ENCODE assay signal across 38 cellular contexts in genomic region chr5:166507810-166508419, GRCh38.
"Had no signal": no experiment of that assay in that cellular context is flagged by ENCODE, and none has a peak within 500 bp of the region (broad histone marks: within the 10 kb centered on the region; RNA-seq: fewer than 3 reads in every experiment).

No MANE protein-coding gene starts in this region.

- ATAC-seq: activated CD8-positive, alpha-beta T cell treated with anti-CD3 and anti-CD28 coated beads for 36 hours; activated naive CD4-positive, alpha-beta T cell treated with anti-CD3 and anti-CD28 coated beads, Interleukin-2, amount 50 U/mL, for 72 hours; activated T-cell treated with anti-CD3 and anti-CD28 coated beads, Interleukin-2, amount 50 U/mL, for 4 hours; activated T-cell treated with anti-CD3 and anti-CD28 coated beads, Interleukin-2, amount 50 U/mL, for 72 hours; activated T-helper 17 cell treated with anti-CD3 and anti-CD28 coated beads, Interleukin-2, amount 50 U/mL, for 72 hours had no signal

- H3K4me1 Mint-ChIP-seq: activated B cell treated with CpG ODN at 0.5 μM for 24 hours; activated CD4-positive, alpha-beta T cell treated with anti-CD3 and anti-CD28 coated beads, Interleukin-2, amount 10 ng/mL, durations not matched to agents 24 days and 14 days; activated naive CD8-positive, alpha-beta T cell treated with anti-CD3 and anti-CD28 coated beads for 36 hours; activated T-helper 17 cell treated with anti-CD3 and anti-CD28 coated beads, Interleukin-2, amount 50 U/mL, for 72 hours; central memory CD8-positive, alpha-beta T cell had no signal

- H3K27me3 ChIP-seq: ascending aorta, cardiac muscle cell had no signal

- H3K27ac Mint-ChIP-seq: activated B cell treated with CpG ODN at 0.5 μM for 24 hours; activated CD4-positive, alpha-beta memory T cell treated with anti-CD3 and anti-CD28 coated beads for 36 hours; activated CD4-positive, alpha-beta T cell treated with anti-CD3 and anti-CD28 coated beads, Interleukin-2, amount 10 ng/mL, durations not matched to agents 24 days and 14 days; activated CD8-positive, alpha-beta T cell treated with anti-CD3 and anti-CD28 coated beads for 36 hours; activated naive CD4-positive, alpha-beta T cell treated with anti-CD3 and anti-CD28 coated beads for 36 hours; activated naive CD4-positive, alpha-beta T cell treated with anti-CD3 and anti-CD28 coated beads, Interleukin-2, amount 50 U/mL, for 72 hours; activated naive CD8-positive, alpha-beta T cell treated with anti-CD3 and anti-CD28 coated beads for 36 hours; activated T-cell treated with anti-CD3 and anti-CD28 coated beads, Interleukin-2, amount 50 U/mL, for 72 hours; activated T-helper 1 cell treated with anti-CD3 and anti-CD28 coated beads, Interleukin-12 subunit alpha, Interleukin-12 subunit beta, Interleukin-2, Interleukin-4 antibody, amounts not matched to agents 30 ng/mL and 10 ng/mL and 1 ng/mL, durations not matched to agents 14 hours and 24 hours and 36 hours; activated T-helper 17 cell treated with anti-CD3 and anti-CD28 coated beads, Interleukin-2, amount 50 U/mL, for 72 hours; brain; T-helper 1 cell treated with Interleukin-12 subunit alpha and Interleukin-12 subunit beta and Interleukin-4 antibody, amounts not matched to agents 30 μg/mL and 1 μg/mL, for 36 hours; T-helper 2 cell treated with Interferon-gamma antibody and Interleukin-4, amounts not matched to agents 5 μg/mL and 100 μg/mL, for 36 hours had no signal

- H3K36me3 ChIP-seq: ascending aorta, cardiac muscle cell had no signal

- H3K4me3 Mint-ChIP-seq: activated B cell treated with CpG ODN at 0.5 μM for 24 hours; activated CD4-positive, alpha-beta memory T cell treated with anti-CD3 and anti-CD28 coated beads for 36 hours; activated CD4-positive, alpha-beta T cell treated with anti-CD3 and anti-CD28 coated beads, Interleukin-2, amount 10 ng/mL, durations not matched to agents 24 days and 14 days; activated CD8-positive, alpha-beta T cell treated with anti-CD3 and anti-CD28 coated beads for 36 hours; activated naive CD4-positive, alpha-beta T cell treated with anti-CD3 and anti-CD28 coated beads for 36 hours; activated naive CD8-positive, alpha-beta T cell treated with anti-CD3 and anti-CD28 coated beads for 36 hours; activated T-cell treated with anti-CD3 and anti-CD28 coated beads, Interleukin-2, amount 50 U/mL, for 4 hours; activated T-cell treated with anti-CD3 and anti-CD28 coated beads, Interleukin-2, amount 50 U/mL, for 72 hours; activated T-helper 1 cell treated with anti-CD3 and anti-CD28 coated beads, Interleukin-12 subunit alpha, Interleukin-12 subunit beta, Interleukin-2, Interleukin-4 antibody, amounts not matched to agents 30 ng/mL and 10 ng/mL and 1 ng/mL, durations not matched to agents 14 hours and 24 hours and 36 hours; activated T-helper 17 cell treated with anti-CD3 and anti-CD28 coated beads, Interleukin-2, amount 50 U/mL, for 72 hours; brain; central memory CD8-positive, alpha-beta T cell; T-helper 1 cell treated with Interleukin-12 subunit alpha and Interleukin-12 subunit beta and Interleukin-4 antibody, amounts not matched to agents 30 μg/mL and 1 μg/mL, for 36 hours; T-helper 2 cell treated with Interferon-gamma antibody and Interleukin-4, amounts not matched to agents 5 μg/mL and 100 μg/mL, for 36 hours had no signal

- FAIRE-seq: bronchial epithelial cell, TTC549 had no signal

- H3K27me3 Mint-ChIP-seq: activated B cell treated with CpG ODN at 0.5 μM for 24 hours; activated CD4-positive, alpha-beta memory T cell treated with anti-CD3 and anti-CD28 coated beads for 36 hours; activated CD4-positive, alpha-beta T cell treated with anti-CD3 and anti-CD28 coated beads, Interleukin-2, amount 10 ng/mL, durations not matched to agents 24 days and 14 days; activated CD8-positive, alpha-beta T cell treated with anti-CD3 and anti-CD28 coated beads for 36 hours; activated naive CD8-positive, alpha-beta T cell treated with anti-CD3 and anti-CD28 coated beads for 36 hours; activated T-helper 17 cell treated with anti-CD3 and anti-CD28 coated beads, Interleukin-2, amount 50 U/mL, for 72 hours; brain; central memory CD8-positive, alpha-beta T cell had no signal

- H3K27ac ChIP-seq: ascending aorta, cardiac muscle cell, VCaP had no signal

- H3K9me3 ChIP-seq: ascending aorta had no signal

- H3K4me3 ChIP-seq: ascending aorta, cardiac muscle cell had no signal

- H3K36me3 Mint-ChIP-seq: activated CD4-positive, alpha-beta memory T cell treated with anti-CD3 and anti-CD28 coated beads for 36 hours; activated naive CD8-positive, alpha-beta T cell treated with anti-CD3 and anti-CD28 coated beads for 36 hours; brain had no signal

- H3K4me1 ChIP-seq: ascending aorta had no signal

- DNase-seq: activated B cell treated with CpG ODN at 0.5 μM for 24 hours; activated CD4-positive, alpha-beta memory T cell treated with anti-CD3 and anti-CD28 coated beads for 36 hours; activated CD4-positive, alpha-beta T cell treated with anti-CD3 and anti-CD28 coated beads for 4 hours; activated CD4-positive, alpha-beta T cell treated with anti-CD3 and anti-CD28 coated beads, Interleukin-2, amount 10 ng/mL, durations not matched to agents 24 days and 14 days; activated CD4-positive, alpha-beta T cell treated with anti-CD3 and anti-CD28 coated beads, Interleukin-2, amount 50 U/mL, for 1 hour; activated CD4-positive, alpha-beta T cell treated with anti-CD3 and anti-CD28 coated beads, Interleukin-2, amount 50 U/mL, for 4 hours; activated CD4-positive, CD25-positive, alpha-beta regulatory T cell treated with anti-CD3 and anti-CD28 coated beads, Interleukin-2, amount 50 U/mL, for 72 hours; activated CD8-positive, alpha-beta memory T cell treated with anti-CD3 and anti-CD28 coated beads, Interleukin-2, amount 50 U/mL, for 4 hours; activated CD8-positive, alpha-beta T cell treated with anti-CD3 and anti-CD28 coated beads for 36 hours; activated effector memory CD4-positive, alpha-beta T cell treated with anti-CD3 and anti-CD28 coated beads, Interleukin-2, amount 50 U/mL, for 16 hours; activated gamma-delta T cell treated with Interleukin-2 at 50 U/mL for 16 hours; activated naive CD4-positive, alpha-beta T cell; activated naive CD4-positive, alpha-beta T cell treated with anti-CD3 and anti-CD28 coated beads for 36 hours; activated naive CD4-positive, alpha-beta T cell treated with anti-CD3 and anti-CD28 coated beads, Interleukin-2, amount 50 U/mL, for 16 hours; activated naive CD8-positive, alpha-beta T cell treated with anti-CD3 and anti-CD28 coated beads for 36 hours; activated T-cell treated with anti-CD3 and anti-CD28 coated beads for 4 hours; activated T-cell treated with anti-CD3 and anti-CD28 coated beads, Interleukin-2, amount 50 U/mL, for 1 hour; activated T-cell treated with anti-CD3 and anti-CD28 coated beads, Interleukin-2, amount 50 U/mL, for 4 hours; activated T-cell treated with anti-CD3 and anti-CD28 coated beads, Interleukin-2, amount 50 U/mL, for 72 hours; amygdala; anterior cingulate cortex; caudate nucleus; cerebellar nuclear complex; T-helper 1 cell; T-helper 2 cell; T-helper 9 cell had no signal
